In the genomic region with DNA sequence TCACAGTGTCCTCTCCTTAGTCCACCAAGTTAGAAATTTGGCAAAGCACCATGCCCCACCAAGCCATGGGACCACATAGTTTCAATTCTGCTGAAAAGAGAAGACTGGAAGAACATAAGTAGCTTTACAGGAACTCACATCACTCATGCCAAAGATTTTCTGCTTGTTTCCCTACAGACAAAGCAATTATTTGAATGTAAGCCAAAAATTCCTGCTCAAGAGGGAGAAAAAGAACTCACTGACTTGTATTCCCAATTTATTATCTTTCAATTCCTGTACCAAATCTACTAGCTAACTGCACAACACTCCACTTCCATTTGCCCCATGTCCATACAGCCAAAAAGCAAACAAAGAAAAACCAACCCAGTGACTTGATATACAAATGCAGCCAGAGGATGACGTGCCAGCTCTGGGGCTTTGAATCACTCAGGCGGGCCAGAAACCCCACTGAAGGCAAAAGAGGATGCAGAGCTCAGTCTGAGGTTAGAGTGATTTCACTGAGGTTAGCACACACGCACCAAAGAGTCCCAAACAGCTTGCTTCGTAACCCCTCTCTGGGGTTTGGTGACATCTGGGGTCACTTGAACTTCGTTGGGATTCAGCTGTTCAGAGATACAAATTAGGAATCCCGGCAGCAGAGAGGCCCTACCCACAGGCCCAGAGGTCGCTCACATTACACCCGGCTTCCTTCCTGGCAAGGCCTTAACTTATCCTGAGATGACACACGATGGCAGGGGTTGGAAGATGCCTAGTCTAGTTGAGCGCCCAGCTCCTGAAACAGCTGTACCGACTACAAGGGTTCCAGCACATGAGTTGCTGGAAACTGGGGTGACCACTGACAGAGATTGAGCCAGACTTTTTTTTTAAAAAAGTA, we compare ENCODE assay signal across 8 cellular contexts. TPM values are rescaled to one million over a fixed set of nuclear protein-coding genes. Genes with fewer than 3 reads are reported as not detected.
DNase-seq lines count a peak whose midpoint lies in the region; ATAC-seq and TF ChIP-seq lines count a peak whose summit lies in the region.

No MANE protein-coding gene starts in this region.

- H3K36me3 ChIP-seq in BLaER1 (peaks cover 10% of the 10 kb centered on the region), mesendoderm (ENCODE audit: control insufficient read depth, insufficient read depth, low read length) (no peaks in the 10 kb centered on the region)

- no peaks in the 10 kb centered on the region for H3K9me3 Mint-ChIP-seq in WTC11
- no peaks in the 10 kb centered on the region for H3K9me3 Mint-ChIP-seq in central memory CD8-positive, alpha-beta T cell

- no peaks in the 10 kb centered on the region for H3K79me1 ChIP-seq in mesendoderm (ENCODE audit: low read length)

- H3K27ac Mint-ChIP-seq in WTC11, result no peak overlapping the region
- H3K27ac Mint-ChIP-seq in central memory CD8-positive, alpha-beta T cell (ENCODE audit: low read depth), result peak overlapping the region; percentile 99

- peak; percentile 58 for ATAC-seq in GM19351 (IDR thresholded peaks at IDR 0.05; ENCODE audit: unreplicated experiment)
- peak; percentile 44 for ATAC-seq in HG03442 (IDR thresholded peaks at IDR 0.05; ENCODE audit: unreplicated experiment)
- peak; percentile 27 for ATAC-seq in WTC11
- ATAC-seq in central memory CD8-positive, alpha-beta T cell (replicated peaks; ENCODE audit: extremely low read depth, poor library complexity, severe bottlenecking), result peak; percentile 78

- no peak overlapping the region for H4K5ac ChIP-seq in mesendoderm (ENCODE audit: low read length)

- DNase-seq in WTC11 (ENCODE audit: low spot score), result no peak
- DNase-seq in central memory CD8-positive, alpha-beta T cell (ENCODE audit: low spot score in 2 of 2), result peak; percentile 59 to 84
- DNase-seq in mesendoderm, result peak; percentile 31
- DNase-seq in stimulated activated CD8-positive, alpha-beta memory T cell treated with anti-CD3 and anti-CD28 coated beads, Interleukin-2, amount 100 ng/mL, for 1 hour (ENCODE audit: low read depth in 2 of 2), result peak; percentile 46 to 48
- DNase-seq in cerebellar nuclear complex (lab: John Stamatoyannopoulos, UW), result no peak

- H3K27me3 ChIP-seq in BLaER1 (no peaks in the 10 kb centered on the region), mesendoderm (ENCODE audit: insufficient read depth, low read length, poor library complexity) (peaks cover 6% of the 10 kb centered on the region)

- H3K4me1 Mint-ChIP-seq in WTC11, result peaks cover 36% of the 10 kb centered on the region
- peaks cover 78% of the 10 kb centered on the region for H3K4me1 Mint-ChIP-seq in central memory CD8-positive, alpha-beta T cell

- no peak overlapping the region for H2BK15ac ChIP-seq in mesendoderm (replicated peaks; ENCODE audit: low read depth)

- H2BK120ac ChIP-seq in mesendoderm (ENCODE audit: low read depth, low read length), result no peak overlapping the region

- no peak overlapping the region for H4K8ac ChIP-seq in mesendoderm (ENCODE audit: low read depth, low read length)

- POLR2A ChIA-PET in WTC11 (lab: Charles Lee), result no interaction called here

- no peak overlapping the region for H2AK5ac ChIP-seq in mesendoderm (ENCODE audit: low read length)

- H3K4me1 ChIP-seq in BLaER1 (peaks cover 58% of the 10 kb centered on the region), mesendoderm (ENCODE audit: control insufficient read depth, low read depth, low read length) (no peaks in the 10 kb centered on the region)

- H3K9ac ChIP-seq in BLaER1, result peak overlapping the region; percentile 92
- no peak overlapping the region for H3K9ac ChIP-seq in mesendoderm (ENCODE audit: low read length)

- H3K27ac ChIP-seq in BLaER1, result peak overlapping the region; percentile 96
- no peak overlapping the region for H3K27ac ChIP-seq in mesendoderm (ENCODE audit: low read depth, low read length)

- H3K4me3 ChIP-seq in BLaER1 (peak overlapping the region; percentile 96), mesendoderm (ENCODE audit: low read length) (no peak overlapping the region)

- no peak for TF ChIP-seq CTCF in WTC11 (IDR thresholded peaks at IDR 0.05)

- no peaks in the 10 kb centered on the region for H3K9me3 ChIP-seq in BLaER1

- no peak overlapping the region for H2BK5ac ChIP-seq in mesendoderm (ENCODE audit: low read length)

- H3K4me3 Mint-ChIP-seq in WTC11, result peak overlapping the region; percentile 87
- H3K4me3 Mint-ChIP-seq in central memory CD8-positive, alpha-beta T cell, result peak overlapping the region; percentile 97

- no peak overlapping the region for H3K18ac ChIP-seq in mesendoderm (ENCODE audit: low read length)

- H3K4me2 ChIP-seq in BLaER1, result peak overlapping the region; percentile 93
- H3K4me2 ChIP-seq in mesendoderm (ENCODE audit: low read length), result no peak overlapping the region

- no CpG with 5 or more reads among the region's 11 CpGs for WGBS in mesendoderm (ENCODE audit: extremely low coverage, insufficient coverage, low lambda C conversion rate)

- no peak overlapping the region for H3K56ac ChIP-seq in mesendoderm (ENCODE audit: low read length)

- H3K79me2 ChIP-seq in mesendoderm (ENCODE audit: control insufficient read depth, insufficient read depth, low read length), result no peaks in the 10 kb centered on the region

- CTCF ChIA-PET in WTC11 (lab: Charles Lee), result interaction anchor here (1.5 to 3.4 kb wide), 3 partner anchors 12 to 221 kb away, joined by 4 to 14 read pairs (median 10); no protein-coding TSS in a partner anchor

- H3K27me3 Mint-ChIP-seq in WTC11 (ENCODE audit: low read depth), result peaks cover 61% of the 10 kb centered on the region
- H3K27me3 Mint-ChIP-seq in central memory CD8-positive, alpha-beta T cell, result no peaks in the 10 kb centered on the region

- H3K36me3 Mint-ChIP-seq in WTC11, result no peaks in the 10 kb centered on the region
- H3K36me3 Mint-ChIP-seq in central memory CD8-positive, alpha-beta T cell (ENCODE audit: insufficient read depth), result peaks cover 36% of the 10 kb centered on the region

- H3K23ac ChIP-seq in mesendoderm (ENCODE audit: low read length), result no peak overlapping the region

- no peak overlapping the region for H3K4ac ChIP-seq in mesendoderm (ENCODE audit: low read depth, low read length)

- H4K20me1 ChIP-seq in BLaER1, result peaks cover 48% of the 10 kb centered on the region

TF ChIP-seq in WTC11, 78 proteins besides CTCF, POLR2A, EP300 and RAD21 (continues in another document):
- TF ChIP-seq ZNF532 (CRISPR knock-in tag; IDR thresholded peaks at IDR 0.05; ENCODE audit: borderline replicate concordance) (no peak), ZNF416 (CRISPR knock-in tag; IDR thresholded peaks at IDR 0.05) (no peak), ESRRA (CRISPR knock-in tag; IDR thresholded peaks at IDR 0.05; ENCODE audit: borderline replicate concordance) (no peak)
- TF ChIP-seq, protein P1, sequence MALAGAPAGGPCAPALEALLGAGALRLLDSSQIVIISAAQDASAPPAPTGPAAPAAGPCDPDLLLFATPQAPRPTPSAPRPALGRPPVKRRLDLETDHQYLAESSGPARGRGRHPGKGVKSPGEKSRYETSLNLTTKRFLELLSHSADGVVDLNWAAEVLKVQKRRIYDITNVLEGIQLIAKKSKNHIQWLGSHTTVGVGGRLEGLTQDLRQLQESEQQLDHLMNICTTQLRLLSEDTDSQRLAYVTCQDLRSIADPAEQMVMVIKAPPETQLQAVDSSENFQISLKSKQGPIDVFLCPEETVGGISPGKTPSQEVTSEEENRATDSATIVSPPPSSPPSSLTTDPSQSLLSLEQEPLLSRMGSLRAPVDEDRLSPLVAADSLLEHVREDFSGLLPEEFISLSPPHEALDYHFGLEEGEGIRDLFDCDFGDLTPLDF (CRISPR knock-in tag; IDR thresholded peaks at IDR 0.05), result no peak
- TF ChIP-seq, protein P2, sequence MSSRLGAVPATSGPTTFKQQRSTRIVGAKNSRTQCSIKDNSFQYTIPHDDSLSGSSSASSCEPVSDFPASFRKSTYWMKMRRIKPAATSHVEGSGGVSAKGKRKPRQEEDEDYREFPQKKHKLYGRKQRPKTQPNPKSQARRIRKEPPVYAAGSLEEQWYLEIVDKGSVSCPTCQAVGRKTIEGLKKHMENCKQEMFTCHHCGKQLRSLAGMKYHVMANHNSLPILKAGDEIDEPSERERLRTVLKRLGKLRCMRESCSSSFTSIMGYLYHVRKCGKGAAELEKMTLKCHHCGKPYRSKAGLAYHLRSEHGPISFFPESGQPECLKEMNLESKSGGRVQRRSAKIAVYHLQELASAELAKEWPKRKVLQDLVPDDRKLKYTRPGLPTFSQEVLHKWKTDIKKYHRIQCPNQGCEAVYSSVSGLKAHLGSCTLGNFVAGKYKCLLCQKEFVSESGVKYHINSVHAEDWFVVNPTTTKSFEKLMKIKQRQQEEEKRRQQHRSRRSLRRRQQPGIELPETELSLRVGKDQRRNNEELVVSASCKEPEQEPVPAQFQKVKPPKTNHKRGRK (CRISPR knock-in tag; IDR thresholded peaks at IDR 0.05; ENCODE audit: borderline replicate concordance), result no peak

RNA-seq across cellular contexts. Expression of gene RFTN1, which starts 1.7 kb away (rescaled TPM):
- total RNA-seq in WTC11 (2021), result 2.7 to 3.8 TPM (median 3.2 TPM) in 3 replicates
- 6.8 TPM for polyA plus RNA-seq in mesendoderm (2013, experiment 1 of 2)
- polyA plus RNA-seq in mesendoderm (2013, experiment 2 of 2), result 7.0 TPM

Comparison
In these comparisons a context has a peak if more than half of its experiments do, and no peak if none do; other contexts are left out.
1. ATAC-seq: peak in every context shown above with its lines; median percentile 78 in central memory CD8-positive, alpha-beta T cell; 58 in GM19351; 44 in HG03442; 27 in WTC11.
2. DNase-seq: peak in central memory CD8-positive, alpha-beta T cell (2 of 2), mesendoderm (single experiment) and stimulated activated CD8-positive, alpha-beta memory T cell treated with anti-CD3 and anti-CD28 coated beads, Interleukin-2, amount 100 ng/mL, for 1 hour (2 of 2); none in WTC11 (single experiment) and cerebellar nuclear complex (0 of 2).